In the genomic region with DNA sequence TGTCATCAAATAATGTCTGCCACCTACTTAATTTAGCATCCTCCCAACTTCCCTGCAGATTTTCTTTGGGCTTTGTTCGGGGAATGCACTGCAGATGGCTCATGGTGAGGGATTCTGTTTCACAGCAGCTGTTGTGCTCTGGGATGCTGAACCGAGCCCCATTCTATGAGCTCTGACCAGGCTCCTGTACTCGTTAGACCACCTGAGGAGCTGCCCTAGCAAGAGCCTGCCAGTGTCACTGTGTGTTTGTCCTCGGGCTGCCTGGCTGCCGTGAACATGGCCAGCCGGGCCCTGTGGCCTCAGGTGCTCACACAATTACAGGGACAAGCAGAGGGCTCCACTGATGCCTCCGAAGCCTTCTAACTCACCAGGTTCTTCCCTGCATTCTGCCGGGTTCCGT, we compare ENCODE assay signal across 12 cellular contexts.
"Had no signal": no experiment of that assay in that cellular context is flagged by ENCODE, and none has a peak within 500 bp of the region (broad histone marks: within the 10 kb centered on the region; RNA-seq: fewer than 3 reads in every experiment).

No MANE protein-coding gene starts in this region.

- H3K4me1 ChIP-seq: transverse colon had no signal

- H3K27ac ChIP-seq: transverse colon had no signal

- ATAC-seq: activated T-cell treated with anti-CD3 and anti-CD28 coated beads, Interleukin-2, amount 50 U/mL, for 4 hours; left colon; stimulated activated naive CD8-positive, alpha-beta T cell treated with anti-CD3 and anti-CD28 coated beads, Interleukin-15, Interleukin-2, amounts not matched to agents 100 U/mL and 50 U/mL, for 24 hours had no signal

- H3K9me3 ChIP-seq: transverse colon had no signal

- H3K27me3 ChIP-seq: transverse colon had no signal

- DNase-seq: activated CD4-positive, CD25-positive, alpha-beta regulatory T cell treated with anti-CD3 and anti-CD28 coated beads, Interleukin-2, amount 50 U/mL, for 72 hours; activated effector memory CD4-positive, alpha-beta T cell treated with Interleukin-2 at 50 U/mL for 16 hours; activated naive CD4-positive, alpha-beta T cell treated with anti-CD3 and anti-CD28 coated beads, Interleukin-2, amount 50 U/mL, for 16 hours; activated T-cell treated with anti-CD3 and anti-CD28 coated beads, Interleukin-2, amount 50 U/mL, for 4 hours; dermis blood vessel endothelial cell; left colon; mammary epithelial cell; naive B cell; retina; stimulated activated CD4-positive, alpha-beta T cell treated with anti-CD3 and anti-CD28 coated beads, Interleukin-4, amount 100 ng/mL, for 1 hour; stimulated activated naive CD8-positive, alpha-beta T cell treated with anti-CD3 and anti-CD28 coated beads, Interleukin-15, Interleukin-2, amounts not matched to agents 100 U/mL and 50 U/mL, for 24 hours; transverse colon had no signal

- H3K4me1 Mint-ChIP-seq: naive B cell had no signal

- H3K4me3 Mint-ChIP-seq: activated T-cell treated with anti-CD3 and anti-CD28 coated beads, Interleukin-2, amount 50 U/mL, for 4 hours; naive B cell had no signal

- H3K4me3 ChIP-seq: transverse colon had no signal

- H3K36me3 ChIP-seq: transverse colon had no signal

- H3K9me3 Mint-ChIP-seq: activated T-cell treated with anti-CD3 and anti-CD28 coated beads, Interleukin-2, amount 50 U/mL, for 4 hours had no signal
